ENCODE assay signal across 9 cellular contexts in the genomic region with DNA sequence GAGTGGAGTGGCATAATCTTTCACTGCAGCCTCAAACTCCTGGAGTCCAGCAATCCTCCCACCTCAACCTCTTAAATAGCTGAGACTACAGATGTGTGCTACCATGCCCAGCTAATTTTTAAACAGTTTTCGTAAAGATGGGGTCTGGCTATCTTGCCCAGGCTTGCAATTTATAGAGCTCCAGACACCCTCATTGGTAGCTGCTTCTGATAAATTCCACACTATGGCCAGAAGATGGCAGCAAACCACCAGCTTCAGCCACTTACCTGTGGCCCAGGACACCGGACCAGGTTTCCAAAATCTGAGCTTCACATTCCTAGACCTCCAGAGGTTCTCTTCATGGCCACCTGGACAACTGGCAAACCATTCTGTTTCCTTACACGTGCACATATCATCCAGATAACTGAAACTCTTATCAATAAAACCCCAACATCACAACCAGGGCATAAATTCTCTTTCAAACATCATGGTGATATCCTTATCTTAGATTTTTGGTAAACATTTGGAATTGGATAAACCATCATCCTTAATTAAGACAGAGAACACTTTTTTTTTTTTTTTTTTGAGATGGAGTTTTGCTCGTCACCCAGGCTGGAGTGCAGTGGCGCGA. TPM values are rescaled to one million over a fixed set of nuclear protein-coding genes. Genes with fewer than 3 reads are reported as not detected.
DNase-seq lines count a peak whose midpoint lies in the region; ATAC-seq, FAIRE-seq and TF ChIP-seq lines count a peak whose summit lies in the region.
"Had no signal": no experiment of that assay in that cellular context is flagged by ENCODE, and none has a peak within 500 bp of the region (broad histone marks: within the 10 kb centered on the region; RNA-seq: fewer than 3 reads in every experiment).

No MANE protein-coding gene starts in this region.

- no peaks in the 10 kb centered on the region for H3K9me3 ChIP-seq in uterus

- no peak for FAIRE-seq in RCC 7860 (lab: Jason Lieb, UNC)

- TF ChIP-seq POLR2A in uterus (IDR thresholded peaks at IDR 0.05), result no peak

- peak; percentile 75 to 94 (median 86) for TF ChIP-seq CTCF in uterus (IDR thresholded peaks at IDR 0.05)

- no peak overlapping the region for H3K4me3 ChIP-seq in uterus
- H3K4me3 ChIP-seq: SK-N-MC had no signal

- ATAC-seq in HG02610 (IDR thresholded peaks at IDR 0.05; ENCODE audit: unreplicated experiment), result peak; percentile 49
- no peak for ATAC-seq in HG03039 (IDR thresholded peaks at IDR 0.05; ENCODE audit: unreplicated experiment)

- no peaks in the 10 kb centered on the region for H3K27me3 ChIP-seq in uterus

- H3K36me3 ChIP-seq in uterus, result no peaks in the 10 kb centered on the region

- peak overlapping the region; percentile 88 to 90 for H3K27ac ChIP-seq in uterus
- H3K27ac ChIP-seq: SK-N-MC had no signal

- DNase-seq in COLO668 (lab: John Stamatoyannopoulos, UW; ENCODE audit: unreplicated experiment) (peak; percentile 31), RCC 7860 (ENCODE audit: low spot score) (peak; percentile 48), glomerular endothelial cell (ENCODE audit: extremely low read depth, low read depth, low spot score) (peak; percentile 16), posterior vena cava (ENCODE audit: low spot score) (peak; percentile 60), uterus (peak; percentile 48 to 70)
- peak; percentile 85 for DNase-seq in activated effector memory CD4-positive, alpha-beta T cell treated with anti-CD3 and anti-CD28 coated beads, Interleukin-2, amount 50 U/mL, for 16 hours

- intact Hi-C loops in posterior vena cava (cut with DNase I), result no loop called here
- intact Hi-C loops in uterus (cut with DNase I; ENCODE audit: low total_unique reads), result no loop called here

- peaks cover 0 to 11% of the 10 kb centered on the region in 2 donors for H3K4me1 ChIP-seq in uterus

RNA-seq across cellular contexts. Expression of a gene that starts 28.9 kb away (rescaled TPM):
- total RNA-seq in glomerular endothelial cell, result not detected in 2 replicates
- not detected for total RNA-seq in posterior vena cava
- under 1 TPM in 2 of 4 donors, not detected in 2; 0.37 to 0.55 TPM for total RNA-seq in uterus

RNA-seq across cellular contexts. Expression of a gene that starts 29.0 kb away (rescaled TPM):
- total RNA-seq in glomerular endothelial cell (35.3 and 35.4 TPM in 2 replicates), posterior vena cava (10 to 100 TPM; 76.4 to 76.7 TPM), uterus (100 to 1,000 TPM in 1 of 4 donors, 10 to 100 TPM in 3; 23.5 to 133 (median 60.9) TPM)

RNA-seq across cellular contexts. Expression of a gene that starts 39.0 kb away (rescaled TPM):
- total RNA-seq in glomerular endothelial cell (10.8 and 12.7 TPM in 2 replicates), posterior vena cava (10 to 100 TPM; 13.0 to 16.2 TPM), uterus (10 to 100 TPM in 2 of 4 donors, 1 to 10 TPM in 2; 2.6 to 11.1 (median 7.8) TPM)

RNA-seq across cellular contexts. Expression of a gene that starts 39.1 kb away (rescaled TPM):
- 390 and 429 TPM in 2 replicates for total RNA-seq in glomerular endothelial cell
- total RNA-seq in posterior vena cava, result 100 to 1,000 TPM; 112 to 178 TPM
- 100 to 1,000 TPM in 3 of 4 donors, 10 to 100 TPM in 1; 94.8 to 195 (median 141) TPM for total RNA-seq in uterus

RNA-seq across cellular contexts. Expression of a gene that starts 45.6 kb away (rescaled TPM):
- 4.7 and 8.6 TPM in 2 replicates for total RNA-seq in glomerular endothelial cell
- total RNA-seq in posterior vena cava, result 1 to 10 TPM; 6.2 to 6.3 TPM
- 10 to 100 TPM in 1 of 4 donors, 1 to 10 TPM in 3; 5.3 to 11.5 (median 7.5) TPM for total RNA-seq in uterus

Comparison
In these comparisons a context has a peak if more than half of its experiments do, and no peak if none do; other contexts are left out.
1. DNase-seq: peak in every context shown above with its lines; median percentile 85 in activated effector memory CD4-positive, alpha-beta T cell treated with anti-CD3 and anti-CD28 coated beads, Interleukin-2, amount 50 U/mL, for 16 hours; 60 in posterior vena cava; 59 in uterus; 48 in RCC 7860; 31 in COLO668; 16 in glomerular endothelial cell.